In genomic region chr17:45229681-45230409, GRCh38 we compare ENCODE assay signal across 11 cellular contexts. TPM values are rescaled to one million over a fixed set of nuclear protein-coding genes. Genes with fewer than 3 reads are reported as not detected.
DNase-seq lines count a peak whose midpoint lies in the region; ATAC-seq and TF ChIP-seq lines count a peak whose summit lies in the region.
"Had no signal": no experiment of that assay in that cellular context is flagged by ENCODE, and none has a peak within 500 bp of the region (broad histone marks: within the 10 kb centered on the region; RNA-seq: fewer than 3 reads in every experiment).

No MANE protein-coding gene starts in this region.

- WGBS in endodermal cell (ENCODE audit: insufficient coverage in 1 of 2, insufficient read length in 1 of 2), 2 experiments = 88 to 96% methylated on average over 9 to 15 of the region's 16 CpGs
- WGBS in sigmoid colon, 2 donors = 70 to 79% methylated on average over 16 of the region's 16 CpGs

- H3K36me3 Mint-ChIP-seq in endodermal cell (ENCODE audit: low read depth) = no peaks in the 10 kb centered on the region
- H3K36me3 Mint-ChIP-seq: brain had no signal

- no peak overlapping the region for H3K4me3 Mint-ChIP-seq in endodermal cell
- H3K4me3 Mint-ChIP-seq: brain had no signal

- no peak for ATAC-seq in RWPE2 (ENCODE audit: low read depth)

- DNase-seq in GM12865 (ENCODE audit: low read depth) (peak; percentile 63), RWPE2 (ENCODE audit: low spot score) (peak; percentile 49), endodermal cell (peak; percentile 60), sigmoid colon (no peak), LoVo (ENCODE audit: low spot score) (no peak), iPS-NIHi11 (ENCODE audit: low spot score) (no peak), COLO668 (lab: John Stamatoyannopoulos, UW; ENCODE audit: unreplicated experiment) (no peak)
- DNase-seq in effector CD4-positive, alpha-beta T cell = no peak
- DNase-seq: NK-92 treated with Interleukin-12 subunit alpha and Interleukin-12 subunit beta, amount 100 ng/mL, for 24 hours had no signal

- H3K9ac ChIP-seq in endodermal cell (ENCODE audit: extremely low read depth, low read length, poor library complexity, severe bottlenecking) = no peak overlapping the region

- H3K36me3 ChIP-seq in RWPE2 (ENCODE audit: low read depth) (no peaks in the 10 kb centered on the region), endodermal cell (ENCODE audit: control insufficient read depth, insufficient read depth, low read length) (no peaks in the 10 kb centered on the region), sigmoid colon (no peaks in the 10 kb centered on the region)

- H3K9me3 Mint-ChIP-seq in endodermal cell = no peaks in the 10 kb centered on the region

- no peak for TF ChIP-seq POLR2A in sigmoid colon (IDR thresholded peaks at IDR 0.05)

- peaks cover 3% of the 10 kb centered on the region for H3K4me1 Mint-ChIP-seq in endodermal cell

- H3K27ac ChIP-seq in RWPE2 (ENCODE audit: poor library complexity, severe bottlenecking) (peak overlapping the region; percentile 63), endodermal cell (ENCODE audit: low read depth, low read length) (no peak overlapping the region), sigmoid colon (peak overlapping the region; percentile 62 to 79 (median 70))

- no peak overlapping the region for H3K4me3 ChIP-seq in GM12865 (ENCODE audit: low read depth, low read length)
- no peak overlapping the region for H3K4me3 ChIP-seq in RWPE2 (ENCODE audit: severe bottlenecking)
- H3K4me3 ChIP-seq in endodermal cell (ENCODE audit: low read length) = no peak overlapping the region
- no peak overlapping the region for H3K4me3 ChIP-seq in sigmoid colon

- H3K9me3 ChIP-seq in RWPE2 (ENCODE audit: severe bottlenecking) = no peaks in the 10 kb centered on the region
- no peaks in the 10 kb centered on the region for H3K9me3 ChIP-seq in endodermal cell (ENCODE audit: control insufficient read depth, low read length)
- no peaks in the 10 kb centered on the region for H3K9me3 ChIP-seq in sigmoid colon

- intact Hi-C loops in sigmoid colon (cut with DNase I) = no loop called here

- no peak overlapping the region for H3K27ac Mint-ChIP-seq in endodermal cell

- TF ChIP-seq EP300 in sigmoid colon (IDR thresholded peaks at IDR 0.05) = no peak

- TF ChIP-seq CTCF in GM12865 (IDR thresholded peaks at IDR 0.05; ENCODE audit: insufficient read depth, low read depth, low read length, missing control alignments) (no peak), RWPE2 (IDR thresholded peaks at IDR 0.05; ENCODE audit: poor library complexity, severe bottlenecking) (no peak), endodermal cell (conservative IDR thresholded peaks at IDR 0.05) (no peak), sigmoid colon (IDR thresholded peaks at IDR 0.05) (no peak)

- H3K4me1 ChIP-seq in RWPE2 (ENCODE audit: insufficient read depth, poor library complexity, severe bottlenecking) (peaks cover 56% of the 10 kb centered on the region), endodermal cell (ENCODE audit: control insufficient read depth, insufficient read depth, low read length) (no peaks in the 10 kb centered on the region), sigmoid colon (peaks cover 0 to 21% (median 11%) of the 10 kb centered on the region in 4 donors)

- H3K27me3 ChIP-seq in RWPE2 (ENCODE audit: insufficient read depth, poor library complexity, severe bottlenecking) (no peaks in the 10 kb centered on the region), endodermal cell (ENCODE audit: control insufficient read depth, insufficient read depth, low read length, poor library complexity, severe bottlenecking) (peaks cover under 1% of the 10 kb centered on the region), sigmoid colon (peaks cover 0 to 8% (median 0%) of the 10 kb centered on the region in 3 donors)

- peaks cover 51% of the 10 kb centered on the region for H3K27me3 Mint-ChIP-seq in endodermal cell (ENCODE audit: insufficient read depth)

RNA-seq across cellular contexts. Expression of gene FMNL1, which starts 8.2 kb away (rescaled TPM):
- total RNA-seq in endodermal cell (1 to 10 TPM; 3.5 to 4.5 TPM), sigmoid colon (10 to 100 TPM in 3 of 4 donors, 1 to 10 TPM in 1; 8.9 to 12.7 (median 11.0) TPM)
- 1.9 TPM for polyA plus RNA-seq in endodermal cell (2013, experiment 1 of 2)
- 1.7 TPM for polyA plus RNA-seq in endodermal cell (2013, experiment 2 of 2)
- 10 to 100 TPM in 2 of 3 donors, 1 to 10 TPM in 1; 9.2 to 35.5 (median 10.8) TPM for polyA plus RNA-seq in sigmoid colon

RNA-seq across cellular contexts. Expression of gene SPATA32, which starts 32.0 kb away (rescaled TPM):
- total RNA-seq in endodermal cell = under 1 TPM in 1 of 2 donors, not detected in 1; 0.18 TPM
- polyA plus RNA-seq in endodermal cell (2013, experiment 1 of 2) = not detected
- not detected for polyA plus RNA-seq in endodermal cell (2013, experiment 2 of 2)
- not detected for total RNA-seq in sigmoid colon
- polyA plus RNA-seq in sigmoid colon = under 1 TPM in 1 of 3 donors, not detected in 2; 0.07 TPM
- total RNA-seq: lung microvascular endothelial cell had no signal

Comparison
In these comparisons a context has a peak if more than half of its experiments do, and no peak if none do; other contexts are left out.
1. DNase-seq: peak in GM12865 (single experiment), RWPE2 (single experiment) and endodermal cell (single experiment); none in sigmoid colon (single experiment), LoVo (single experiment), iPS-NIHi11 (single experiment), COLO668 (single experiment) and effector CD4-positive, alpha-beta T cell (single experiment).